In genomic region chr3:161213644-161214043, GRCh38 we compare ENCODE assay signal across 22 cellular contexts.
"Had no signal": no experiment of that assay in that cellular context is flagged by ENCODE, and none has a peak within 500 bp of the region (broad histone marks: within the 10 kb centered on the region; RNA-seq: fewer than 3 reads in every experiment).

No MANE protein-coding gene starts in this region.

- H3K36me3 ChIP-seq: brain microvascular endothelial cell, colonic mucosa, esophagus squamous epithelium, gastroesophageal sphincter, heart right ventricle had no signal

- H3K4me1 ChIP-seq: colonic mucosa, esophagus squamous epithelium, gastroesophageal sphincter had no signal

- H3K4me3 Mint-ChIP-seq: activated CD4-positive, alpha-beta memory T cell treated with anti-CD3 and anti-CD28 coated beads, Interleukin-2, amount 10 ng/mL, durations not matched to agents 7 days and 5 days; activated CD4-positive, alpha-beta T cell treated with anti-CD3 and anti-CD28 coated beads, Interleukin-2, amount 10 ng/mL, durations not matched to agents 7 days and 5 days; activated naive CD8-positive, alpha-beta T cell; activated T-cell treated with anti-CD3 and anti-CD28 coated beads, Interleukin-2, amount 50 U/mL, for 4 hours; activated T-helper 17 cell treated with anti-CD3 and anti-CD28 coated beads, Interleukin-2, amount 50 U/mL, for 72 hours had no signal

- DNase-seq: activated CD4-positive, alpha-beta memory T cell treated with anti-CD3 and anti-CD28 coated beads, Interleukin-2, amount 10 ng/mL, durations not matched to agents 7 days and 5 days; activated CD4-positive, alpha-beta T cell treated with anti-CD3 and anti-CD28 coated beads for 1 hour; activated CD4-positive, alpha-beta T cell treated with anti-CD3 and anti-CD28 coated beads for 4 hours; activated CD4-positive, alpha-beta T cell treated with anti-CD3 and anti-CD28 coated beads, Interleukin-2, amount 10 ng/mL, durations not matched to agents 7 days and 5 days; activated CD4-positive, alpha-beta T cell treated with anti-CD3 and anti-CD28 coated beads, Interleukin-2, amount 50 U/mL, for 4 hours; activated effector memory CD4-positive, alpha-beta T cell treated with Interleukin-2 at 50 U/mL for 16 hours; activated gamma-delta T cell treated with Interleukin-2 at 50 U/mL for 16 hours; activated naive CD4-positive, alpha-beta T cell treated with anti-CD3 and anti-CD28 coated beads, Interleukin-2, amount 50 U/mL, for 16 hours; activated naive CD4-positive, alpha-beta T cell treated with Interleukin-2 at 50 U/mL for 16 hours; activated T-cell treated with anti-CD3 and anti-CD28 coated beads, Interleukin-2, amount 50 U/mL, for 4 hours; amniotic stem cell; brain microvascular endothelial cell; colonic mucosa; effector CD8-positive, alpha-beta T cell; esophagus squamous epithelium; foreskin melanocyte; heart right ventricle; T-helper 2 cell had no signal

- H3K9me3 ChIP-seq: colonic mucosa, esophagus squamous epithelium, gastroesophageal sphincter, heart right ventricle had no signal

- H3K27me3 ChIP-seq: brain microvascular endothelial cell, colonic mucosa, esophagus squamous epithelium, gastroesophageal sphincter, heart right ventricle had no signal

- H3K27ac ChIP-seq: brain microvascular endothelial cell, colonic mucosa, epithelial cell of prostate, esophagus squamous epithelium, gastroesophageal sphincter, heart right ventricle had no signal

- H3K4me1 Mint-ChIP-seq: activated CD4-positive, alpha-beta memory T cell treated with anti-CD3 and anti-CD28 coated beads, Interleukin-2, amount 10 ng/mL, durations not matched to agents 7 days and 5 days; activated CD4-positive, alpha-beta T cell treated with anti-CD3 and anti-CD28 coated beads, Interleukin-2, amount 10 ng/mL, durations not matched to agents 7 days and 5 days; activated T-helper 17 cell treated with anti-CD3 and anti-CD28 coated beads, Interleukin-2, amount 50 U/mL, for 72 hours had no signal

- H3K4me3 ChIP-seq: colonic mucosa, esophagus squamous epithelium, gastroesophageal sphincter, heart right ventricle had no signal

- H3K36me3 Mint-ChIP-seq: activated naive CD8-positive, alpha-beta T cell had no signal

- ATAC-seq: activated T-cell treated with anti-CD3 and anti-CD28 coated beads, Interleukin-2, amount 50 U/mL, for 4 hours; activated T-helper 17 cell treated with anti-CD3 and anti-CD28 coated beads, Interleukin-2, amount 50 U/mL, for 72 hours; gastroesophageal sphincter; heart right ventricle had no signal

- H3K27ac Mint-ChIP-seq: activated CD4-positive, alpha-beta memory T cell treated with anti-CD3 and anti-CD28 coated beads, Interleukin-2, amount 10 ng/mL, durations not matched to agents 7 days and 5 days; activated CD4-positive, alpha-beta T cell treated with anti-CD3 and anti-CD28 coated beads, Interleukin-2, amount 10 ng/mL, durations not matched to agents 7 days and 5 days; activated naive CD8-positive, alpha-beta T cell; activated T-helper 17 cell treated with anti-CD3 and anti-CD28 coated beads, Interleukin-2, amount 50 U/mL, for 72 hours had no signal

- H3K9me3 Mint-ChIP-seq: activated CD4-positive, alpha-beta memory T cell treated with anti-CD3 and anti-CD28 coated beads, Interleukin-2, amount 10 ng/mL, durations not matched to agents 7 days and 5 days; activated CD4-positive, alpha-beta T cell treated with anti-CD3 and anti-CD28 coated beads, Interleukin-2, amount 10 ng/mL, durations not matched to agents 7 days and 5 days; activated T-cell treated with anti-CD3 and anti-CD28 coated beads, Interleukin-2, amount 50 U/mL, for 4 hours; activated T-helper 17 cell treated with anti-CD3 and anti-CD28 coated beads, Interleukin-2, amount 50 U/mL, for 72 hours had no signal
